9 cellular contexts compared by ENCODE assay signal in genomic region chr14:101992708-101993107, GRCh38. TPM values are rescaled to one million over a fixed set of nuclear protein-coding genes. Genes with fewer than 3 reads are reported as not detected.
DNase-seq lines count a peak whose midpoint lies in the region; ATAC-seq and TF ChIP-seq lines count a peak whose summit lies in the region.
"Had no signal": no experiment of that assay in that cellular context is flagged by ENCODE, and none has a peak within 500 bp of the region (broad histone marks: within the 10 kb centered on the region; RNA-seq: fewer than 3 reads in every experiment).

No MANE protein-coding gene starts in this region.

- intact Hi-C loops in aorta (cut with DNase I) = no loop called here

- H3K27ac Mint-ChIP-seq in activated T-helper 17 cell treated with anti-CD3 and anti-CD28 coated beads, Interleukin-2, amount 50 U/mL, for 72 hours = peak overlapping the region; percentile 63

- DNase-seq in GM10266 (ENCODE audit: extremely low spot score) (peak; percentile 65), globus pallidus (ENCODE audit: low spot score) (no peak), aorta (no peak), foreskin melanocyte (no peak)
- no peak for DNase-seq in activated T-cell treated with anti-CD3 and anti-CD28 coated beads, Interleukin-2, amount 50 U/mL, for 4 hours
- DNase-seq: NCI-H1694 had no signal

- H3K4me3 ChIP-seq in aorta (ENCODE audit: low read length in 2 of 2) = no peak overlapping the region

- H3K4me1 Mint-ChIP-seq in activated T-helper 17 cell treated with anti-CD3 and anti-CD28 coated beads, Interleukin-2, amount 50 U/mL, for 72 hours = peaks cover 17% of the 10 kb centered on the region
- H3K4me1 Mint-ChIP-seq in activated T-cell treated with anti-CD3 and anti-CD28 coated beads, Interleukin-2, amount 50 U/mL, for 4 hours (ENCODE audit: low read depth) = peaks cover 6% of the 10 kb centered on the region

- peaks cover 96% of the 10 kb centered on the region for H3K36me3 Mint-ChIP-seq in activated T-helper 17 cell treated with anti-CD3 and anti-CD28 coated beads, Interleukin-2, amount 50 U/mL, for 72 hours (ENCODE audit: low read depth)
- peaks cover 53% of the 10 kb centered on the region for H3K36me3 Mint-ChIP-seq in activated T-cell treated with anti-CD3 and anti-CD28 coated beads, Interleukin-2, amount 50 U/mL, for 4 hours (ENCODE audit: insufficient read depth)

- no peaks in the 10 kb centered on the region for H3K4me1 ChIP-seq in aorta (ENCODE audit: control insufficient read depth in 1 of 2, insufficient read depth in 2 of 2, low read length in 2 of 2)

- H3K27ac ChIP-seq in aorta (ENCODE audit: low read depth in 1 of 2, low read length in 2 of 2) = no peak overlapping the region

- H3K9me3 ChIP-seq in aorta (ENCODE audit: control insufficient read depth, low read length) = no peaks in the 10 kb centered on the region

- TF ChIP-seq CTCF in GM10266 (IDR thresholded peaks at IDR 0.05; ENCODE audit: control insufficient read depth, insufficient read depth, low read depth, missing control alignments) = peak; percentile 38

- no peaks in the 10 kb centered on the region for H3K9me3 Mint-ChIP-seq in activated T-helper 17 cell treated with anti-CD3 and anti-CD28 coated beads, Interleukin-2, amount 50 U/mL, for 72 hours
- H3K9me3 Mint-ChIP-seq in activated T-cell treated with anti-CD3 and anti-CD28 coated beads, Interleukin-2, amount 50 U/mL, for 4 hours = no peaks in the 10 kb centered on the region

- 87 to 93% methylated on average over 7 of the region's 7 CpGs for WGBS in aorta, 2 donors

- H3K36me3 ChIP-seq in aorta (ENCODE audit: control insufficient read depth in 1 of 2, insufficient read depth in 2 of 2, low read length in 1 of 2) = peaks cover 10 to 35% of the 10 kb centered on the region in 2 donors

- ATAC-seq in GM19372 (IDR thresholded peaks at IDR 0.05; ENCODE audit: low read depth, unreplicated experiment) = peak; percentile 95
- peak; percentile 74 for ATAC-seq in HG03135 (IDR thresholded peaks at IDR 0.05; ENCODE audit: unreplicated experiment)
- no peak for ATAC-seq in activated T-helper 17 cell treated with anti-CD3 and anti-CD28 coated beads, Interleukin-2, amount 50 U/mL, for 72 hours (replicated peaks)
- no peak for ATAC-seq in activated T-cell treated with anti-CD3 and anti-CD28 coated beads, Interleukin-2, amount 50 U/mL, for 4 hours
- ATAC-seq in aorta (ENCODE audit: low FRiP score) = no peak

- no peaks in the 10 kb centered on the region for H3K27me3 Mint-ChIP-seq in activated T-helper 17 cell treated with anti-CD3 and anti-CD28 coated beads, Interleukin-2, amount 50 U/mL, for 72 hours
- H3K27me3 Mint-ChIP-seq in activated T-cell treated with anti-CD3 and anti-CD28 coated beads, Interleukin-2, amount 50 U/mL, for 4 hours (ENCODE audit: low read depth) = no peaks in the 10 kb centered on the region

- no peak overlapping the region for H3K4me3 Mint-ChIP-seq in activated T-helper 17 cell treated with anti-CD3 and anti-CD28 coated beads, Interleukin-2, amount 50 U/mL, for 72 hours
- no peak overlapping the region for H3K4me3 Mint-ChIP-seq in activated T-cell treated with anti-CD3 and anti-CD28 coated beads, Interleukin-2, amount 50 U/mL, for 4 hours

- no peaks in the 10 kb centered on the region for H3K27me3 ChIP-seq in aorta (ENCODE audit: control insufficient read depth in 1 of 2, insufficient read depth in 2 of 2, low read length in 1 of 2)

RNA-seq across cellular contexts. Expression of gene DYNC1H1, which starts 28.3 kb away (rescaled TPM):
- 100 to 1,000 TPM; 319 to 383 TPM for total RNA-seq in activated T-helper 17 cell treated with anti-CD3 and anti-CD28 coated beads, Interleukin-2, amount 50 U/mL, for 72 hours
- 100 to 1,000 TPM; 198 to 211 (median 204) TPM for total RNA-seq in activated T-cell treated with anti-CD3 and anti-CD28 coated beads, Interleukin-2, amount 50 U/mL, for 4 hours
- 100 to 1,000 TPM; 451 to 481 TPM for total RNA-seq in aorta
- polyA plus RNA-seq in aorta = 100 to 1,000 TPM in 1 of 2 donors, 10 to 100 TPM in 1; 26.5 to 151 TPM

Comparison
In these comparisons a context has a peak if more than half of its experiments do, and no peak if none do; other contexts are left out.
1. ATAC-seq: peak in GM19372 (single experiment) and HG03135 (single experiment); none in activated T-helper 17 cell treated with anti-CD3 and anti-CD28 coated beads, Interleukin-2, amount 50 U/mL, for 72 hours (single experiment), activated T-cell treated with anti-CD3 and anti-CD28 coated beads, Interleukin-2, amount 50 U/mL, for 4 hours (0 of 2) and aorta (single experiment).